ENCODE assay signal across 8 cellular contexts in genomic region chr18:14612422-14612821, GRCh38.
A peak's percentile ranks its signal among the peaks of the same experiment; 100 is the strongest.
DNase-seq lines count a peak whose midpoint lies in the region; ATAC-seq and TF ChIP-seq lines count a peak whose summit lies in the region.
"Not testable (repeated sequence)": the region's sequence is repeated elsewhere in the genome, so short reads cannot be mapped to it uniquely, and the experiment has no call there.

No MANE protein-coding gene starts in this region.

- peak overlapping the region in 2 of 3 donors; percentile 62 to 86 for H3K27ac Mint-ChIP-seq in CD4-positive, CD25-positive, alpha-beta regulatory T cell
- H3K27ac Mint-ChIP-seq in T-helper 17 cell; activated CD8-positive, alpha-beta T cell treated with anti-CD3 and anti-CD28 coated beads for 36 hours; stimulated activated naive CD8-positive, alpha-beta T cell treated with anti-CD3 and anti-CD28 coated beads, Interleukin-15, amount 100 ng/mL, for 72 hours: not testable (repeated sequence)
- peak overlapping the region; percentile 87 for H3K27ac Mint-ChIP-seq in activated naive CD4-positive, alpha-beta T cell treated with anti-CD3 and anti-CD28 coated beads, Interleukin-2, amount 10 ng/mL, durations not matched to agents 7 days and 5 days
- peak overlapping the region; percentile 62 to 88 (median 82) for H3K27ac Mint-ChIP-seq in naive thymus-derived CD4-positive, alpha-beta T cell

- peak; percentile 91 to 93 for ATAC-seq in CD4-positive, CD25-positive, alpha-beta regulatory T cell (ENCODE audit: low read depth in 2 of 2)
- ATAC-seq in T-helper 17 cell: peak; percentile 99
- ATAC-seq in activated CD8-positive, alpha-beta T cell treated with anti-CD3 and anti-CD28 coated beads for 36 hours: peak; percentile 70
- peak; percentile 97 for ATAC-seq in naive thymus-derived CD4-positive, alpha-beta T cell
- peak; percentile 95 for ATAC-seq in stimulated activated naive CD8-positive, alpha-beta T cell treated with anti-CD3 and anti-CD28 coated beads, Interleukin-15, amount 100 ng/mL, for 72 hours

- peak overlapping the region; percentile 47 for H3K4me3 ChIP-seq in CD4-positive, CD25-positive, alpha-beta regulatory T cell (ENCODE audit: low read depth, low read length)
- H3K4me3 ChIP-seq in Loucy (ENCODE audit: low read length, poor library complexity, severe bottlenecking): peak overlapping the region; percentile 43
- not testable (repeated sequence) for H3K4me3 ChIP-seq in naive thymus-derived CD4-positive, alpha-beta T cell (ENCODE audit: low read length)

- H3K36me3 ChIP-seq in CD4-positive, CD25-positive, alpha-beta regulatory T cell (ENCODE audit: control insufficient read depth, insufficient read depth, low read length); Loucy (ENCODE audit: insufficient read depth, low read length); naive thymus-derived CD4-positive, alpha-beta T cell (ENCODE audit: control insufficient read depth in 2 of 3, insufficient read depth in 3 of 3, low read length in 3 of 3): not testable (repeated sequence)

- not testable (repeated sequence) for H3K9me3 ChIP-seq in CD4-positive, CD25-positive, alpha-beta regulatory T cell (ENCODE audit: control insufficient read depth in 2 of 2, low read length in 2 of 2); Loucy (ENCODE audit: insufficient read depth, low read depth, low read length); T-helper 17 cell (ENCODE audit: control insufficient read depth, low read length, poor library complexity, severe bottlenecking); naive thymus-derived CD4-positive, alpha-beta T cell (ENCODE audit: control insufficient read depth in 2 of 3, low read length in 3 of 3)

- H3K27me3 ChIP-seq in CD4-positive, CD25-positive, alpha-beta regulatory T cell (ENCODE audit: control insufficient read depth, insufficient read depth, low read length); Loucy (ENCODE audit: insufficient read depth, low read length, poor library complexity, severe bottlenecking); naive thymus-derived CD4-positive, alpha-beta T cell (ENCODE audit: control insufficient read depth in 2 of 2, insufficient read depth in 2 of 2, low read length in 2 of 2): not testable (repeated sequence)

- not testable (repeated sequence) for H3K4me1 ChIP-seq in CD4-positive, CD25-positive, alpha-beta regulatory T cell (ENCODE audit: control insufficient read depth, insufficient read depth, low read length, poor library complexity, severe bottlenecking); Loucy (ENCODE audit: insufficient read depth, low read length, poor library complexity, severe bottlenecking); naive thymus-derived CD4-positive, alpha-beta T cell (ENCODE audit: control insufficient read depth in 2 of 2, insufficient read depth in 2 of 2, low read length in 2 of 2)

- H3K36me3 Mint-ChIP-seq in CD4-positive, CD25-positive, alpha-beta regulatory T cell; T-helper 17 cell (ENCODE audit: low read depth); activated CD8-positive, alpha-beta T cell treated with anti-CD3 and anti-CD28 coated beads for 36 hours (ENCODE audit: low read depth); activated naive CD4-positive, alpha-beta T cell treated with anti-CD3 and anti-CD28 coated beads, Interleukin-2, amount 10 ng/mL, durations not matched to agents 7 days and 5 days: not testable (repeated sequence)
- H3K36me3 Mint-ChIP-seq in naive thymus-derived CD4-positive, alpha-beta T cell: peaks cover 0 to 13% (median 0%) of the 10 kb centered on the region in 5 donors

- POLR2A ChIA-PET in activated CD8-positive, alpha-beta T cell treated with anti-CD3 and anti-CD28 coated beads for 36 hours (lab: Charles Lee): not testable (repeated sequence)
- POLR2A ChIA-PET in naive thymus-derived CD4-positive, alpha-beta T cell (lab: Charles Lee): interaction anchor here (0.6 kb wide), 1 partner anchor 409 kb away, joined by 3 read pairs; no protein-coding TSS in a partner anchor

- H3K4me3 Mint-ChIP-seq in CD4-positive, CD25-positive, alpha-beta regulatory T cell: peak overlapping the region; percentile 50 to 76 (median 62)
- not testable (repeated sequence) for H3K4me3 Mint-ChIP-seq in T-helper 17 cell; activated CD8-positive, alpha-beta T cell treated with anti-CD3 and anti-CD28 coated beads for 36 hours; stimulated activated naive CD8-positive, alpha-beta T cell treated with anti-CD3 and anti-CD28 coated beads, Interleukin-15, amount 100 ng/mL, for 72 hours
- H3K4me3 Mint-ChIP-seq in activated naive CD4-positive, alpha-beta T cell treated with anti-CD3 and anti-CD28 coated beads, Interleukin-2, amount 10 ng/mL, durations not matched to agents 7 days and 5 days: peak overlapping the region; percentile 35
- peak overlapping the region in 8 of 10 donors; percentile 25 to 79 (median 70) for H3K4me3 Mint-ChIP-seq in naive thymus-derived CD4-positive, alpha-beta T cell

- not testable (repeated sequence) for H4K20me1 ChIP-seq in Loucy (ENCODE audit: insufficient read depth, low read length, poor library complexity, severe bottlenecking)

- H3K4me2 ChIP-seq in Loucy (ENCODE audit: low read depth, low read length, poor library complexity, severe bottlenecking): peak overlapping the region; percentile 63

- H3F3A ChIP-seq in Loucy (ENCODE audit: low read depth): not testable (repeated sequence)

- TF ChIP-seq CTCF in Loucy (conservative IDR thresholded peaks at IDR 0.05; ENCODE audit: low read length); activated CD8-positive, alpha-beta T cell treated with anti-CD3 and anti-CD28 coated beads for 36 hours (IDR thresholded peaks at IDR 0.05): not testable (repeated sequence)

- H3K27me3 Mint-ChIP-seq in CD4-positive, CD25-positive, alpha-beta regulatory T cell; T-helper 17 cell; activated CD8-positive, alpha-beta T cell treated with anti-CD3 and anti-CD28 coated beads for 36 hours; activated naive CD4-positive, alpha-beta T cell treated with anti-CD3 and anti-CD28 coated beads, Interleukin-2, amount 10 ng/mL, durations not matched to agents 7 days and 5 days; naive thymus-derived CD4-positive, alpha-beta T cell; stimulated activated naive CD8-positive, alpha-beta T cell treated with anti-CD3 and anti-CD28 coated beads, Interleukin-15, amount 100 ng/mL, for 72 hours: not testable (repeated sequence)

- H3K9me3 Mint-ChIP-seq in CD4-positive, CD25-positive, alpha-beta regulatory T cell; activated CD8-positive, alpha-beta T cell treated with anti-CD3 and anti-CD28 coated beads for 36 hours; activated naive CD4-positive, alpha-beta T cell treated with anti-CD3 and anti-CD28 coated beads, Interleukin-2, amount 10 ng/mL, durations not matched to agents 7 days and 5 days; naive thymus-derived CD4-positive, alpha-beta T cell; stimulated activated naive CD8-positive, alpha-beta T cell treated with anti-CD3 and anti-CD28 coated beads, Interleukin-15, amount 100 ng/mL, for 72 hours: not testable (repeated sequence)

- H3K4me1 Mint-ChIP-seq in CD4-positive, CD25-positive, alpha-beta regulatory T cell: peaks cover 5 to 30% (median 6%) of the 10 kb centered on the region in 4 donors
- not testable (repeated sequence) for H3K4me1 Mint-ChIP-seq in T-helper 17 cell
- peaks cover 14% of the 10 kb centered on the region for H3K4me1 Mint-ChIP-seq in activated CD8-positive, alpha-beta T cell treated with anti-CD3 and anti-CD28 coated beads for 36 hours (ENCODE audit: low read depth)
- H3K4me1 Mint-ChIP-seq in activated naive CD4-positive, alpha-beta T cell treated with anti-CD3 and anti-CD28 coated beads, Interleukin-2, amount 10 ng/mL, durations not matched to agents 7 days and 5 days: peaks cover 24% of the 10 kb centered on the region
- H3K4me1 Mint-ChIP-seq in naive thymus-derived CD4-positive, alpha-beta T cell: peaks cover 10 to 36% (median 28%) of the 10 kb centered on the region in 7 donors
- H3K4me1 Mint-ChIP-seq in stimulated activated naive CD8-positive, alpha-beta T cell treated with anti-CD3 and anti-CD28 coated beads, Interleukin-15, amount 100 ng/mL, for 72 hours: peaks cover 15% of the 10 kb centered on the region

- not testable (repeated sequence) for H3K27ac ChIP-seq in CD4-positive, CD25-positive, alpha-beta regulatory T cell (ENCODE audit: insufficient read depth, low read length, poor library complexity, severe bottlenecking); naive thymus-derived CD4-positive, alpha-beta T cell (ENCODE audit: low read depth, low read length)

- CTCF ChIA-PET in activated CD8-positive, alpha-beta T cell treated with anti-CD3 and anti-CD28 coated beads for 36 hours (lab: Charles Lee); activated naive CD4-positive, alpha-beta T cell treated with anti-CD3 and anti-CD28 coated beads, Interleukin-2, amount 10 ng/mL, durations not matched to agents 7 days and 5 days (lab: Charles Lee); naive thymus-derived CD4-positive, alpha-beta T cell (lab: Charles Lee): not testable (repeated sequence)

- H2AFZ ChIP-seq in Loucy (ENCODE audit: low read length): not testable (repeated sequence)

- H3K9ac ChIP-seq in Loucy (ENCODE audit: low read depth, low read length, poor library complexity, severe bottlenecking): not testable (repeated sequence)

- peak in 2 of 3 donors; percentile 50 to 60 for DNase-seq in CD4-positive, CD25-positive, alpha-beta regulatory T cell
- not testable (repeated sequence) for DNase-seq in T-helper 17 cell; activated CD8-positive, alpha-beta T cell treated with anti-CD3 and anti-CD28 coated beads for 36 hours; activated naive CD4-positive, alpha-beta T cell treated with anti-CD3 and anti-CD28 coated beads, Interleukin-2, amount 10 ng/mL, durations not matched to agents 7 days and 5 days; stimulated activated naive CD8-positive, alpha-beta T cell treated with anti-CD3 and anti-CD28 coated beads, Interleukin-15, amount 100 ng/mL, for 72 hours
- peak; percentile 49 for DNase-seq in central memory CD4-positive, alpha-beta T cell
- DNase-seq in naive thymus-derived CD4-positive, alpha-beta T cell: peak in 6 of 9 donors; percentile 22 to 65 (median 55)

- not testable (repeated sequence) for H3K79me2 ChIP-seq in Loucy (ENCODE audit: insufficient read depth, low read length)

- not testable (repeated sequence) for H3K9me2 ChIP-seq in Loucy (replicated peaks; ENCODE audit: low read depth, low read length)

- intact Hi-C loops in activated CD8-positive, alpha-beta T cell treated with anti-CD3 and anti-CD28 coated beads for 36 hours (cut with micrococcal nuclease); naive thymus-derived CD4-positive, alpha-beta T cell (cut with micrococcal nuclease): not testable (repeated sequence)
